In the genomic region with DNA sequence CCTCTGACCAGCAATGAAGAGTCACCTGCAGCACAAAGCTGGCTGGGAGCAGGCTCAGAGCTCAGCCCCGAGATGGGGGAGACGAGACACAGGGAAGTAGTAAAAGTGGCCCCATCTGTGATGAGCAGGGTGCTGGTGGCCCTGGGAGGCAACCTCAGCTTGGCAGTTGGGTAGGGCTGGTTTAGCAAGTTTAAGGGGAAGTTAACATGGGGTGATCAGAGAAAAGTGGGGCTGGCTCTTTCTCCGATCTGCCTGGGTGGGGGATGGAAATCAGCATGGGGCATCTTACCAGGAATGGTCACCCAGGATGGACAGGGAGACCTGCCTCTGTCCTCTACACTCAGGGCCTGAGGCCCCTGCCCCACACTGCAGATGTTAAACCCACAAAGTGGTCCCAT, we compare ENCODE assay signal across 24 cellular contexts.
"Had no signal": no experiment of that assay in that cellular context is flagged by ENCODE, and none has a peak within 500 bp of the region (broad histone marks: within the 10 kb centered on the region; RNA-seq: fewer than 3 reads in every experiment).

No MANE protein-coding gene starts in this region.

- H3K27ac ChIP-seq: ascending aorta, gastroesophageal sphincter, heart left ventricle, right atrium auricular region, stomach, testis, WERI-Rb-1 had no signal

- H3K9me3 ChIP-seq: ascending aorta, gastroesophageal sphincter, heart left ventricle, mucosa of descending colon, right atrium auricular region, stomach, testis had no signal

- H3K27me3 ChIP-seq: ascending aorta, gastroesophageal sphincter, heart left ventricle, right atrium auricular region, stomach, testis had no signal

- FAIRE-seq: small intestine had no signal

- H3K9me3 Mint-ChIP-seq: activated naive CD4-positive, alpha-beta T cell treated with anti-CD3 and anti-CD28 coated beads for 36 hours; activated T-helper 17 cell treated with anti-CD3 and anti-CD28 coated beads, Interleukin-2, amount 50 U/mL, for 72 hours; naive B cell; neural crest cell; type B pancreatic cell had no signal

- H3K27ac Mint-ChIP-seq: activated CD4-positive, alpha-beta T cell treated with anti-CD3 and anti-CD28 coated beads for 36 hours; activated naive CD4-positive, alpha-beta T cell treated with anti-CD3 and anti-CD28 coated beads for 36 hours; activated T-helper 17 cell treated with anti-CD3 and anti-CD28 coated beads, Interleukin-2, amount 50 U/mL, for 72 hours; progenitor cell of endocrine pancreas; type B pancreatic cell had no signal

- H3K36me3 ChIP-seq: ascending aorta, heart left ventricle, right atrium auricular region, WERI-Rb-1 had no signal

- DNase-seq: activated CD4-positive, alpha-beta T cell treated with anti-CD3 and anti-CD28 coated beads for 36 hours; activated CD4-positive, alpha-beta T cell treated with anti-CD3 and anti-CD28 coated beads, Interleukin-2, amount 50 U/mL, for 48 hours; activated naive CD4-positive, alpha-beta T cell treated with anti-CD3 and anti-CD28 coated beads for 36 hours; activated T-cell treated with anti-CD3 and anti-CD28 coated beads, Interleukin-2, amount 50 U/mL, for 1 hour; cortex of kidney; effector CD8-positive, alpha-beta T cell; heart left ventricle; kidney glomerular epithelial cell; left ventricle myocardium superior; mucosa of descending colon; naive B cell; small intestine; stimulated activated CD4-positive, alpha-beta T cell treated with anti-CD3 and anti-CD28 coated beads, Interleukin-4, amount 100 ng/mL, for 1 hour; stomach; testis; WERI-Rb-1 had no signal

- H3K4me3 Mint-ChIP-seq: activated CD4-positive, alpha-beta T cell treated with anti-CD3 and anti-CD28 coated beads for 36 hours; activated naive CD4-positive, alpha-beta T cell treated with anti-CD3 and anti-CD28 coated beads for 36 hours; activated T-helper 17 cell treated with anti-CD3 and anti-CD28 coated beads, Interleukin-2, amount 50 U/mL, for 72 hours; neural crest cell; type B pancreatic cell had no signal

- H3K4me3 ChIP-seq: ascending aorta, gastroesophageal sphincter, heart left ventricle, mucosa of descending colon, right atrium auricular region, stomach, testis had no signal

- ATAC-seq: activated CD4-positive, alpha-beta T cell treated with anti-CD3 and anti-CD28 coated beads for 36 hours; activated T-helper 17 cell treated with anti-CD3 and anti-CD28 coated beads, Interleukin-2, amount 50 U/mL, for 72 hours; esophagus mucosa; gastroesophageal sphincter; heart left ventricle; left ventricle myocardium superior; mucosa of descending colon had no signal

- H3K36me3 Mint-ChIP-seq: naive B cell, type B pancreatic cell had no signal
